Comparison of ENCODE assay signal across 8 cellular contexts in the genomic region with DNA sequence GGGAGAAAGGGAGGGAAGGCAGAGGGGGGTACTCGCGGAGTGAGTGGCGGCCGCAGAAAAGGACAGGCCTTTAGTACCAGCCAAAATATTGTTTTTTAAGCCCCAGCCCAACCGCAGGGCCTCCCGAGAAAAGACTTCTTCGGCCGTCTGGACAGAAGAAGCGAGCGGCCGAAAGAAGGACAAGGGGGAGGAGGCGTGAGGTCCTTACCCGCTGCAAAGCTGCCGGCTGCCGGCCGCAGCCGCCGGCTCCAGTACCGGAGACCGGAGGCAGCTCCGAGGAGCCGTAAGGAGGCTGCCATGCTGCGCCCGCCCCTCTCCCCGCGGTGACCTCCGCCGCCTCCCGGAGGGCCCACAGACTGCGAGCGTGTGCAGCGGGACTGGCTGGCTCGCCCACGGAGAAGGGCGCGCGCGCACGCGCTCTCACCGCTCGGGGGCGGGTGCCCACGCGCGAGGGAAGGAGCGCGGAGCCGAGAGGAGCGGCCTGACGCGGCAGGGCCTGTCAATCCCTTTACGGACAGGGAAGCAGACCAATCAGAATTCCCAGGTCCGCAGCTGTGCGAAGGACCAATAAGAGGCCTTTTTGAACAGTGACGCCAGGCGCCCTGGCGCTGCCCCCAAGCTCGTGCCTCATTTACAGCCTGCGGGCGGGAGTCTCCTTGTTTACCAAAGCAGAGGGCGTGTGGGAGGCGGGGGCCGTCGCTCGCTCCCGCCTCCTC. TPM values are rescaled to one million over a fixed set of nuclear protein-coding genes. Genes with fewer than 3 reads are reported as not detected.
DNase-seq lines count a peak whose midpoint lies in the region; ATAC-seq and TF ChIP-seq lines count a peak whose summit lies in the region.

A gene (minus strand): TSS at position 394 of the 716 bp plus-strand sequence. CDS start 95 bp downstream, at position 299.

- intact Hi-C loops in left lung (cut with DNase I): no loop called here

- peak within 1 kb of the TSS; percentile 84 to 91 for H3K27ac ChIP-seq in left lung

- H3K4me1 ChIP-seq in left lung: peaks cover 0 to 13% of the 10 kb centered on the region in 2 donors

- H3K36me3 ChIP-seq in left lung: no peaks in the 10 kb centered on the region

- no peaks in the 10 kb centered on the region for H3K27me3 ChIP-seq in left lung

- peak in 1 of 2 donors; percentile 44 for TF ChIP-seq CTCF in left lung (IDR thresholded peaks at IDR 0.05)

- H3K4me3 ChIP-seq in left lung: peak within 1 kb of the TSS; percentile 75 to 84

- no peaks in the 10 kb centered on the region for H3K9me3 ChIP-seq in left lung

- DNase-seq in CD1c-positive myeloid dendritic cell (ENCODE audit: extremely low spot score) (peak; percentile 99), NCI-H82 (lab: John Stamatoyannopoulos, UW) (peak; percentile 100), dermis blood vessel endothelial cell (peak; percentile 100), left lung (peak; percentile 99)
- peak; percentile 90 to 93 for DNase-seq in activated CD4-positive, alpha-beta T cell treated with anti-CD3 and anti-CD28 coated beads, Interleukin-2, amount 50 U/mL, for 48 hours
- peak; percentile 86 to 89 for DNase-seq in stimulated activated CD4-positive, alpha-beta T cell treated with anti-CD3 and anti-CD28 coated beads, Interleukin-2, amount 100 ng/mL, for 48 hours

- ATAC-seq in GM19397 (IDR thresholded peaks at IDR 0.05; ENCODE audit: unreplicated experiment) (peak; percentile 99), HG03571 (IDR thresholded peaks at IDR 0.05; ENCODE audit: unreplicated experiment) (peak; percentile 99), left lung (peak; percentile 98)

RNA-seq across cellular contexts. Expression of the gene that starts here (rescaled TPM):
- total RNA-seq in dermis blood vessel endothelial cell: 33.8 and 39.1 TPM in 2 replicates
- total RNA-seq in left lung: 10 to 100 TPM; 20.8 to 24.0 TPM

Comparison
In these comparisons a context has a peak if more than half of its experiments do, and no peak if none do; other contexts are left out.
1. Peak in every context shown above with its lines: DNase-seq, ATAC-seq, H3K4me3 ChIP-seq and H3K27ac ChIP-seq.